Comparison of ENCODE assay signal across 29 cellular contexts in the genomic region with DNA sequence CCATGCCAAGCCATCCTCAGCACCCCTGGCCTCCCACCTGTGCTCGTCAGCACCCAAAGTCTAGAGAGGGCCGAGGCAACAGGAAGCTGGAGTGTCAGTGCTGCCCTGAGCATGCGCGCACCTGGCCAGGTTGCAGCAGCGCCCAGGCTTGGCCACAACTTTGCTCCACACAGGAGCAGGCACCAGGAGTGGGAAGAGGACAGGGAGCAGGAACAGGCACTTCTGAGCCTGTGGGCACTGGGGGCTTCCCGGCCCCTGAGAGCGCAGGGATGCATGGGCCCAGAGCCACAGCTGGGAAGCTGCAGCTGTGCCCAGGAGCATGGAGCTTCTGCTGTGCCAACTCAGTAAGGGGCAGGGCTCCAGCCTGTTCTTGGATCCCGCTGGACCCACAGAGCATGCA.
"Had no signal": no experiment of that assay in that cellular context is flagged by ENCODE, and none has a peak within 500 bp of the region (broad histone marks: within the 10 kb centered on the region; RNA-seq: fewer than 3 reads in every experiment).

No MANE protein-coding gene starts in this region.

- H3K36me3 Mint-ChIP-seq: naive thymus-derived CD4-positive, alpha-beta T cell; natural killer cell; type B pancreatic cell had no signal

- H3K9me3 Mint-ChIP-seq: nephron progenitor cell; stimulated activated naive CD8-positive, alpha-beta T cell treated with anti-CD3 and anti-CD28 coated beads, Interleukin-15, amount 100 ng/mL, for 72 hours; type B pancreatic cell had no signal

- ATAC-seq: naive thymus-derived CD4-positive, alpha-beta T cell; psoas muscle; right cardiac atrium; stimulated activated naive CD8-positive, alpha-beta T cell treated with anti-CD3 and anti-CD28 coated beads, Interleukin-15, amount 100 ng/mL, for 72 hours; stimulated activated naive CD8-positive, alpha-beta T cell treated with anti-CD3 and anti-CD28 coated beads, Interleukin-15, Interleukin-2, amounts not matched to agents 100 U/mL and 50 U/mL, for 24 hours had no signal

- H3K27ac Mint-ChIP-seq: naive thymus-derived CD4-positive, alpha-beta T cell; natural killer cell; nephron progenitor cell; progenitor cell of endocrine pancreas; stimulated activated naive CD8-positive, alpha-beta T cell treated with anti-CD3 and anti-CD28 coated beads, Interleukin-15, amount 100 ng/mL, for 72 hours; type B pancreatic cell had no signal

- H3K4me1 ChIP-seq: parathyroid adenoma, psoas muscle, right lobe of liver, spleen, suprapubic skin, testis, tibial artery, transverse colon, vagina had no signal

- H3K4me3 ChIP-seq: ovary, psoas muscle, right lobe of liver, skin epidermis, smooth muscle cell, spleen, suprapubic skin, testis, tibial artery, transverse colon, vagina had no signal

- H3K27ac ChIP-seq: ovary, parathyroid adenoma, psoas muscle, right lobe of liver, spleen, suprapubic skin, testis, tibial artery, transverse colon, vagina had no signal

- H3K4me3 Mint-ChIP-seq: naive thymus-derived CD4-positive, alpha-beta T cell; natural killer cell; nephron progenitor cell; neural crest cell; stimulated activated naive CD8-positive, alpha-beta T cell treated with anti-CD3 and anti-CD28 coated beads, Interleukin-15, amount 100 ng/mL, for 72 hours; type B pancreatic cell had no signal

- H3K4me1 Mint-ChIP-seq: naive thymus-derived CD4-positive, alpha-beta T cell; natural killer cell; nephron progenitor cell; neural crest cell; stimulated activated naive CD8-positive, alpha-beta T cell treated with anti-CD3 and anti-CD28 coated beads, Interleukin-15, amount 100 ng/mL, for 72 hours had no signal

- H3K36me3 ChIP-seq: ovary, right lobe of liver, spleen, suprapubic skin, tibial artery, transverse colon, vagina had no signal

- H3K27me3 ChIP-seq: ovary, right lobe of liver, testis, tibial artery, transverse colon, vagina had no signal

- DNase-seq: naive thymus-derived CD4-positive, alpha-beta T cell; natural killer cell; nephron progenitor cell; occipital lobe; ovary; psoas muscle; right cardiac atrium; right lobe of liver; spleen; stimulated activated CD4-positive, alpha-beta T cell treated with anti-CD3 and anti-CD28 coated beads, Interleukin-12 subunit alpha, Interleukin-12 subunit beta, amount 100 ng/mL, for 4 hours; stimulated activated CD4-positive, alpha-beta T cell treated with anti-CD3 and anti-CD28 coated beads, Interleukin-1b, Interleukin-23, amount 100 ng/mL, for 48 hours; stimulated activated CD4-positive, alpha-beta T cell treated with anti-CD3 and anti-CD28 coated beads, Interleukin-4, amount 100 ng/mL, for 1 hour; stimulated activated CD4-positive, alpha-beta T cell treated with anti-CD3 and anti-CD28 coated beads, Interleukin-4, amount 100 ng/mL, for 4 hours; stimulated activated CD8-positive, alpha-beta memory T cell treated with anti-CD3 and anti-CD28 coated beads, Interleukin-4, amount 100 ng/mL, for 48 hours; stimulated activated naive CD4-positive, alpha-beta T cell; stimulated activated naive CD8-positive, alpha-beta T cell treated with anti-CD3 and anti-CD28 coated beads, Interleukin-15, amount 100 ng/mL, for 72 hours; stimulated activated naive CD8-positive, alpha-beta T cell treated with anti-CD3 and anti-CD28 coated beads, Interleukin-15, Interleukin-2, amounts not matched to agents 100 U/mL and 50 U/mL, for 24 hours; substantia nigra; testis; tibial artery; transverse colon had no signal

- H3K9me3 ChIP-seq: ovary, psoas muscle, right lobe of liver, spleen, suprapubic skin, testis, tibial artery, transverse colon, vagina had no signal

- H3K27me3 Mint-ChIP-seq: naive thymus-derived CD4-positive, alpha-beta T cell; progenitor cell of endocrine pancreas; stimulated activated naive CD8-positive, alpha-beta T cell treated with anti-CD3 and anti-CD28 coated beads, Interleukin-15, amount 100 ng/mL, for 72 hours had no signal
